In the genomic region with DNA sequence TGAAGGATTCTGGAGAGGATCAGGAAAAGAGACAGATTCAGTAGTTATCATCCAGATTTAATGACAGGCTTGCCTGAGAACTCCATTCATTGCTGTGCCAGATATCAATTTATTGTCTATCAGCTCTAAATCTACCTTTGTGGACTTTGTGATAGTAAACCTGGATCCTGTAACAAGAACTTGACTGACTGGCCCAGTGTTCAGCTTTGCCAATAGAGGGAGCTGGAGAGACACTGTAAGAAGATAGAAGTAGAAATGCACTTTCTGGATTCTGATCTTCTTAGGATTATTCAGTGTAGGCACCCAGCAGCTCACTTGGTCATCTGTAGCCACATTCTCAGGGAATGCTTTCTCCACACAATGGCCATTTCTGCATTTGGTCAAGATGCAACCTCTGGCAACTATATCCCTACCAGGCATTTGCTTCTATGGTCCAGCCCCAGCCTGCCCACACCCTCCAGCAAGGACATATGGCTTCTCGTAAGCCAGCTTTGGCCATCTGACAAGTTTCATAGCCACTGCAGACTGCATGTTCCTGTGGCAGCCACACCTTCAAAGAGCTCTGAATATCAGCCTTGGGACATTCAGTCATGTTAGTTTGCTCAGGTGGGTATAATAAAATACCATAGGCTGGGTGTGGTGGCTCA, we compare ENCODE assay signal across 7 cellular contexts.
DNase-seq lines count a peak whose midpoint lies in the region; ATAC-seq and TF ChIP-seq lines count a peak whose summit lies in the region.

No MANE protein-coding gene starts in this region.

- TF ChIP-seq CTCF in GM12864 (IDR thresholded peaks at IDR 0.05; ENCODE audit: low read depth, low read length, missing control alignments) (peak; percentile 83), brain microvascular endothelial cell (IDR thresholded peaks at IDR 0.05; ENCODE audit: low read depth, low read length, missing control alignments) (peak; percentile 93)

- H3K27ac ChIP-seq in brain microvascular endothelial cell = no peak overlapping the region

- peak; percentile 79 for ATAC-seq in GM21576 (IDR thresholded peaks at IDR 0.05; ENCODE audit: unreplicated experiment)
- ATAC-seq in stimulated activated naive CD8-positive, alpha-beta T cell treated with anti-CD3 and anti-CD28 coated beads, Interleukin-15, Interleukin-2, amounts not matched to agents 100 U/mL and 50 U/mL, for 24 hours = peak; percentile 53

- H3K4me3 ChIP-seq in GM12864 (ENCODE audit: low read depth, low read length) (no peak overlapping the region), brain microvascular endothelial cell (ENCODE audit: low read depth, low read length) (no peak overlapping the region)

- H3K27me3 ChIP-seq in brain microvascular endothelial cell (replicated peaks) = no peaks in the 10 kb centered on the region

- in situ Hi-C loops in brain microvascular endothelial cell (cut with HindIII; ENCODE audit: low pct_ligation_motif_present, low sequenced_read_pairs) = no loop called here

- DNase-seq in GM12864 (ENCODE audit: low read depth) (no peak), KG1 (lab: John Stamatoyannopoulos, UW) (peak; percentile 18), SHP77 treated with DMSO at 0.1 percent for 48 hours (lab: John Stamatoyannopoulos, UW) (peak; percentile 33), brain microvascular endothelial cell (peak; percentile 54), kidney glomerular epithelial cell (lab: John Stamatoyannopoulos, UW) (peak; percentile 67)
- DNase-seq in stimulated activated naive CD8-positive, alpha-beta T cell treated with anti-CD3 and anti-CD28 coated beads, Interleukin-15, Interleukin-2, amounts not matched to agents 100 U/mL and 50 U/mL, for 24 hours = peak; percentile 22

- no peaks in the 10 kb centered on the region for H3K36me3 ChIP-seq in brain microvascular endothelial cell (replicated peaks)
